ENCODE assay signal across 16 cellular contexts in genomic region chr1:16018308-16018707, GRCh38. TPM values are rescaled to one million over a fixed set of nuclear protein-coding genes. Genes with fewer than 3 reads are reported as not detected.
A peak's percentile ranks its signal among the peaks of the same experiment; 100 is the strongest.
DNase-seq lines count a peak whose midpoint lies in the region; ATAC-seq and TF ChIP-seq lines count a peak whose summit lies in the region.
"Had no signal": no experiment of that assay in that cellular context is flagged by ENCODE, and none has a peak within 500 bp of the region (broad histone marks: within the 10 kb centered on the region; RNA-seq: fewer than 3 reads in every experiment).

No MANE protein-coding gene starts in this region.

- H3K9me3 Mint-ChIP-seq in MCF 10A (ENCODE audit: unreplicated experiment): no peaks in the 10 kb centered on the region
- H3K9me3 Mint-ChIP-seq: activated naive CD8-positive, alpha-beta T cell treated with anti-CD3 and anti-CD28 coated beads, Interleukin-2, amount 10 ng/mL, durations not matched to agents 7 days and 5 days; effector memory CD8-positive, alpha-beta T cell had no signal

- no peaks in the 10 kb centered on the region for H3K36me3 ChIP-seq in breast epithelium
- no peaks in the 10 kb centered on the region for H3K36me3 ChIP-seq in psoas muscle (ENCODE audit: insufficient read depth in 1 of 2, low read depth in 1 of 2)
- no peaks in the 10 kb centered on the region for H3K36me3 ChIP-seq in vagina

- BruUV-seq in MCF 10A (replicated peaks; lab: Mats Ljungman, UMichigan): no TSS peak

- 36% methylated on average over 4 of the region's 4 CpGs for WGBS in right cardiac atrium
- WGBS in psoas muscle, 3 donors: 8 to 38% (median 13%) methylated on average over 4 of the region's 4 CpGs
- WGBS in lower leg skin, 2 donors: 44 to 55% methylated on average over 4 of the region's 4 CpGs

- H3K27ac ChIP-seq in breast epithelium (peak overlapping the region; percentile 85 to 90), right cardiac atrium (ENCODE audit: low read length) (peak overlapping the region; percentile 99), psoas muscle (peak overlapping the region; percentile 100), vagina (peak overlapping the region; percentile 94)

- CTCF ChIA-PET in MCF 10A (lab: Yijun Ruan, JAX): interaction anchor here (1.0 to 1.1 kb wide), 2 partner anchors 9 to 16 kb away, joined by 4 read pairs; no protein-coding TSS in a partner anchor

- H3K4me1 Mint-ChIP-seq in MCF 10A (ENCODE audit: insufficient read depth, unreplicated experiment): peaks cover 19% of the 10 kb centered on the region
- H3K4me1 Mint-ChIP-seq: activated naive CD8-positive, alpha-beta T cell treated with anti-CD3 and anti-CD28 coated beads, Interleukin-2, amount 10 ng/mL, durations not matched to agents 7 days and 5 days had no signal

- no peak for TF ChIP-seq CTCF in breast epithelium (IDR thresholded peaks at IDR 0.05)
- no peak for TF ChIP-seq CTCF in MCF 10A (IDR thresholded peaks at IDR 0.05; ENCODE audit: unreplicated experiment)
- TF ChIP-seq CTCF in psoas muscle (IDR thresholded peaks at IDR 0.05): no peak
- TF ChIP-seq CTCF in vagina (IDR thresholded peaks at IDR 0.05): no peak
- TF ChIP-seq CTCF in lower leg skin (IDR thresholded peaks at IDR 0.05): no peak

- no peaks in the 10 kb centered on the region for H3K36me3 Mint-ChIP-seq in MCF 10A (ENCODE audit: insufficient read depth, unreplicated experiment)
- H3K36me3 Mint-ChIP-seq: activated naive CD8-positive, alpha-beta T cell treated with anti-CD3 and anti-CD28 coated beads, Interleukin-2, amount 10 ng/mL, durations not matched to agents 7 days and 5 days had no signal

- no peaks in the 10 kb centered on the region for H3K9me3 ChIP-seq in breast epithelium
- no peaks in the 10 kb centered on the region for H3K9me3 ChIP-seq in right cardiac atrium (ENCODE audit: control insufficient read depth, low read length)
- no peaks in the 10 kb centered on the region for H3K9me3 ChIP-seq in psoas muscle
- no peaks in the 10 kb centered on the region for H3K9me3 ChIP-seq in vagina

- peak overlapping the region in 1 of 3 donors; percentile 54 for H3K4me3 ChIP-seq in breast epithelium
- no peak overlapping the region for H3K4me3 ChIP-seq in right cardiac atrium (ENCODE audit: low read length)
- H3K4me3 ChIP-seq in psoas muscle: peak overlapping the region; percentile 84
- H3K4me3 ChIP-seq in vagina: peak overlapping the region; percentile 27 to 39
- no peak overlapping the region for H3K4me3 ChIP-seq in lower leg skin (ENCODE audit: low read depth, poor library complexity, severe bottlenecking)

- ATAC-seq in right cardiac atrium: peak; percentile 0
- ATAC-seq in psoas muscle: peak in 3 of 4 donors; percentile 1 to 4 (median 3)
- ATAC-seq: effector memory CD8-positive, alpha-beta T cell; T-helper 17 cell had no signal

- H3K4me1 ChIP-seq in breast epithelium (peaks cover 9 to 11% of the 10 kb centered on the region in 2 donors), right cardiac atrium (ENCODE audit: control insufficient read depth, insufficient read depth, low read length) (no peaks in the 10 kb centered on the region), psoas muscle (peaks cover 52% of the 10 kb centered on the region), vagina (peaks cover 55% of the 10 kb centered on the region)

- POLR2A ChIA-PET in MCF 10A (lab: Yijun Ruan, JAX): no interaction called here

- no peak for DNase-seq in breast epithelium (ENCODE audit: low spot score in 2 of 2)
- no peak for DNase-seq in MCF 10A (ENCODE audit: unreplicated experiment)
- no peak for DNase-seq in right cardiac atrium
- DNase-seq in psoas muscle: peak; percentile 37 to 71
- no peak for DNase-seq in vagina (ENCODE audit: extremely low spot score in 2 of 2)
- no peak for DNase-seq in lower leg skin (ENCODE audit: low spot score in 2 of 2)
- no peak for DNase-seq in NK-92 treated with Interleukin-12 subunit alpha and Interleukin-12 subunit beta, amount 100 ng/mL, for 24 hours (lab: John Stamatoyannopoulos, UW)
- no peak for DNase-seq in GM19238 (ENCODE audit: insufficient read length, low spot score)
- DNase-seq: activated CD4-positive, alpha-beta T cell treated with anti-CD3 and anti-CD28 coated beads, Interleukin-2, amount 50 U/mL, for 48 hours; activated naive CD8-positive, alpha-beta T cell treated with anti-CD3 and anti-CD28 coated beads, Interleukin-2, amount 10 ng/mL, durations not matched to agents 7 days and 5 days; effector memory CD8-positive, alpha-beta T cell; HCEC 1CT; NCI-H2081; stimulated activated naive CD4-positive, alpha-beta T cell treated with Interleukin-2 at 50 U/mL for 16 hours; T-helper 17 cell had no signal

- no peaks in the 10 kb centered on the region for H3K27me3 Mint-ChIP-seq in MCF 10A (ENCODE audit: insufficient read depth, unreplicated experiment)

- intact Hi-C loops in breast epithelium (cut with DNase I; ENCODE audit: low total_unique reads) (no loop called here), MCF 10A (cut with micrococcal nuclease) (no loop called here), right cardiac atrium (cut with DNase I) (no loop called here), psoas muscle (cut with DNase I) (no loop called here), vagina (cut with DNase I) (no loop called here), lower leg skin (cut with DNase I; ENCODE audit: low total_unique reads) (no loop called here)

- no peak overlapping the region for H3K27ac Mint-ChIP-seq in MCF 10A (ENCODE audit: low read depth, unreplicated experiment)
- H3K27ac Mint-ChIP-seq: activated naive CD8-positive, alpha-beta T cell treated with anti-CD3 and anti-CD28 coated beads, Interleukin-2, amount 10 ng/mL, durations not matched to agents 7 days and 5 days; T-helper 17 cell had no signal

- H3K27me3 ChIP-seq in breast epithelium: no peaks in the 10 kb centered on the region
- no peaks in the 10 kb centered on the region for H3K27me3 ChIP-seq in right cardiac atrium (ENCODE audit: control insufficient read depth, insufficient read depth)
- H3K27me3 ChIP-seq in psoas muscle (ENCODE audit: insufficient read depth in 3 of 3, low read length in 2 of 3): no peaks in the 10 kb centered on the region
- H3K27me3 ChIP-seq in vagina: no peaks in the 10 kb centered on the region

- H3K4me3 Mint-ChIP-seq in MCF 10A (ENCODE audit: unreplicated experiment): no peak overlapping the region
- H3K4me3 Mint-ChIP-seq: activated naive CD8-positive, alpha-beta T cell treated with anti-CD3 and anti-CD28 coated beads, Interleukin-2, amount 10 ng/mL, durations not matched to agents 7 days and 5 days; effector memory CD8-positive, alpha-beta T cell; T-helper 17 cell had no signal

- TF ChIP-seq POLR2A in breast epithelium (IDR thresholded peaks at IDR 0.05) (no peak), vagina (IDR thresholded peaks at IDR 0.05) (no peak), lower leg skin (IDR thresholded peaks at IDR 0.05) (no peak)

RNA-seq across cellular contexts. Expression of gene HSPB7, which starts 0.5 kb away (rescaled TPM):
- total RNA-seq in breast epithelium (100 to 1,000 TPM in 1 of 3 donors, 10 to 100 TPM in 1, 1 to 10 TPM in 1; 8.8 to 183 (median 19.0) TPM), MCF 10A (2022) (not detected in 2 replicates), right cardiac atrium (1,000 to 10,000 TPM; 2,213 to 3,018 (median 2,419) TPM), psoas muscle (1,000 to 10,000 TPM; 1,183 to 3,738 (median 2,852) TPM), vagina (19.4 TPM), lower leg skin (1 to 10 TPM; 2.4 to 4.2 (median 3.0) TPM)
- polyA plus RNA-seq in right cardiac atrium (3,985 TPM), psoas muscle (1,000 to 10,000 TPM; 1,867 to 2,156 (median 2,058) TPM)
- total RNA-seq: A172; activated naive CD8-positive, alpha-beta T cell treated with anti-CD3 and anti-CD28 coated beads, Interleukin-2, amount 10 ng/mL, durations not matched to agents 7 days and 5 days; T-helper 17 cell had no signal

RNA-seq across cellular contexts. Expression of gene CLCNKA, which starts 3.5 kb away (rescaled TPM):
- 1 to 10 TPM in 1 of 3 donors, under 1 TPM in 2; 0.33 to 1.1 (median 0.73) TPM for total RNA-seq in breast epithelium
- not detected in 2 replicates for total RNA-seq in MCF 10A (2022)
- total RNA-seq in right cardiac atrium: under 1 TPM; 0.31 to 0.93 (median 0.64) TPM
- 0.52 TPM for polyA plus RNA-seq in right cardiac atrium
- total RNA-seq in psoas muscle: 1 to 10 TPM in 3 of 4 donors, under 1 TPM in 1; 0.84 to 2.2 (median 1.4) TPM
- 1 to 10 TPM in 1 of 3 donors, under 1 TPM in 2; 0.30 to 1.2 (median 0.63) TPM for polyA plus RNA-seq in psoas muscle
- total RNA-seq in vagina: 0.25 TPM
- 1 to 10 TPM in 1 of 4 donors, under 1 TPM in 2, not detected in 1; 0.10 to 1.3 (median 0.63) TPM for total RNA-seq in lower leg skin
- total RNA-seq: A172; activated naive CD8-positive, alpha-beta T cell treated with anti-CD3 and anti-CD28 coated beads, Interleukin-2, amount 10 ng/mL, durations not matched to agents 7 days and 5 days; T-helper 17 cell had no signal

RNA-seq across cellular contexts. Expression of gene SRARP, which starts 14.3 kb away (rescaled TPM):
- total RNA-seq in breast epithelium (1 to 10 TPM in 2 of 3 donors, not detected in 1; 1.3 to 2.9 TPM), MCF 10A (2022) (not detected in 2 replicates), right cardiac atrium (under 1 TPM in 3 of 4 donors, not detected in 1; 0.09 to 0.37 (median 0.14) TPM), psoas muscle (under 1 TPM in 1 of 4 donors, not detected in 3; 0.06 TPM), vagina (not detected), lower leg skin (not detected)
- polyA plus RNA-seq in right cardiac atrium (0.77 TPM), psoas muscle (under 1 TPM; 0.06 to 0.17 (median 0.09) TPM)
- total RNA-seq: A172; activated naive CD8-positive, alpha-beta T cell treated with anti-CD3 and anti-CD28 coated beads, Interleukin-2, amount 10 ng/mL, durations not matched to agents 7 days and 5 days; T-helper 17 cell had no signal

RNA-seq across cellular contexts. Expression of gene CLCNKB, which starts 25.3 kb away (rescaled TPM):
- under 1 TPM; 0.32 to 0.88 (median 0.33) TPM for total RNA-seq in breast epithelium
- total RNA-seq in MCF 10A (2022): not detected in 2 replicates
- total RNA-seq in right cardiac atrium: 1 to 10 TPM; 1.9 to 4.7 (median 4.1) TPM
- polyA plus RNA-seq in right cardiac atrium: 3.4 TPM
- total RNA-seq in psoas muscle: under 1 TPM in 1 of 4 donors, not detected in 3; 0.30 TPM
- under 1 TPM in 2 of 3 donors, not detected in 1; 0.05 to 0.31 TPM for polyA plus RNA-seq in psoas muscle
- not detected for total RNA-seq in vagina
- under 1 TPM in 1 of 4 donors, not detected in 3; 0.26 TPM for total RNA-seq in lower leg skin
- total RNA-seq: A172; activated naive CD8-positive, alpha-beta T cell treated with anti-CD3 and anti-CD28 coated beads, Interleukin-2, amount 10 ng/mL, durations not matched to agents 7 days and 5 days; T-helper 17 cell had no signal

RNA-seq across cellular contexts. Expression of gene ZBTB17, which starts 42.4 kb away (rescaled TPM):
- total RNA-seq in breast epithelium: 10 to 100 TPM; 21.9 to 40.3 (median 38.5) TPM
- 46.3 and 48.3 TPM in 2 replicates for total RNA-seq in MCF 10A (2022)
- total RNA-seq in right cardiac atrium: 10 to 100 TPM; 22.8 to 27.0 (median 24.0) TPM
- polyA plus RNA-seq in right cardiac atrium: 22.1 TPM
- 10 to 100 TPM; 23.5 to 29.5 (median 26.2) TPM for total RNA-seq in psoas muscle
- 10 to 100 TPM; 32.1 to 44.3 (median 34.2) TPM for polyA plus RNA-seq in psoas muscle
- total RNA-seq in vagina: 38.5 TPM
- total RNA-seq in lower leg skin: 10 to 100 TPM; 25.9 to 42.4 (median 29.3) TPM

Comparison
In these comparisons a context has a peak if more than half of its experiments do, and no peak if none do; other contexts are left out.
1. DNase-seq: peak in psoas muscle (2 of 2); none in breast epithelium (0 of 2), MCF 10A (single experiment), right cardiac atrium (0 of 3), vagina (0 of 2), lower leg skin (0 of 2), NK-92 treated with Interleukin-12 subunit alpha and Interleukin-12 subunit beta, amount 100 ng/mL, for 24 hours (single experiment) and GM19238 (single experiment).
2. H3K4me3 ChIP-seq: peak in psoas muscle (single experiment) and vagina (2 of 2); none in right cardiac atrium (single experiment) and lower leg skin (single experiment).
3. RNA of gene HSPB7, which starts 0.5 kb away (total RNA-seq): 1,183 to 3,738 TPM in psoas muscle and 2,213 to 3,018 TPM in right cardiac atrium; 19.4 TPM in vagina (single experiment), 8.8 to 183 TPM in breast epithelium, 2.4 to 4.2 TPM in lower leg skin and not detected in MCF 10A; every median in the first group is over 4 times any median in the second.
4. Peak in every context shown above with its lines, with median percentiles within 50 percentile points of each other: H3K27ac ChIP-seq.